In the genomic region with DNA sequence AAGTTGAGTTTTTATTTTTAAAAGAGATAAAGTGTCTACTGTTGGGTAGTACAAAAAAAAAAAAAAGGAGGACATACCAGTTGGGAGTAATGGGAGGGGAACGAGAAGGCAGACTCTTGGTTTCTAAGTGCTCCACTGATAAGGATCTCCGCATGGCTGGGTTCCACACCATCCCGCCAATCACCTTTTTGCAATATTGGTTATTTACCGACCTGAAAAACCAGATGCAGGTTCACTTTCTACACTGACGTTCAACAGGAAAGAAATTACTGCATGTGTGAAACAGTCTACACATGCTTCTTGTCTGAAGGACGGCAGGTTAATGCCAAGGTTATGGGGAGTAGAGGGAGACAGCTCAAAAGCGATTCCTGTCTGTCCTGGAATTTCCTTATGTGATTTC, we compare ENCODE assay signal across 14 cellular contexts.
DNase-seq lines count a peak whose midpoint lies in the region; ATAC-seq lines count a peak whose summit lies in the region.
"Had no signal": no experiment of that assay in that cellular context is flagged by ENCODE, and none has a peak within 500 bp of the region (broad histone marks: within the 10 kb centered on the region; RNA-seq: fewer than 3 reads in every experiment).

No MANE protein-coding gene starts in this region.

- no peak overlapping the region for H3K27ac Mint-ChIP-seq in T-helper 2 cell treated with Interferon-gamma antibody and Interleukin-4, amounts not matched to agents 5 μg/mL and 100 μg/mL, for 36 hours
- H3K27ac Mint-ChIP-seq: CD8-positive, alpha-beta memory T cell had no signal

- in situ Hi-C loops in T47D (cut with HindIII; ENCODE audit: low pct_unique_long_range_greater_than_20kb, low sequenced_read_pairs): no loop called here

- no peaks in the 10 kb centered on the region for H3K27me3 Mint-ChIP-seq in T-helper 2 cell treated with Interferon-gamma antibody and Interleukin-4, amounts not matched to agents 5 μg/mL and 100 μg/mL, for 36 hours (ENCODE audit: low read depth)

- H3K9me3 Mint-ChIP-seq in T-helper 2 cell treated with Interferon-gamma antibody and Interleukin-4, amounts not matched to agents 5 μg/mL and 100 μg/mL, for 36 hours: no peaks in the 10 kb centered on the region
- H3K9me3 Mint-ChIP-seq: CD8-positive, alpha-beta memory T cell had no signal

- peak; percentile 79 for ATAC-seq in GM18498 (IDR thresholded peaks at IDR 0.05; ENCODE audit: unreplicated experiment)
- ATAC-seq in GM19463 (IDR thresholded peaks at IDR 0.05; ENCODE audit: unreplicated experiment): peak; percentile 65
- peak; percentile 82 for ATAC-seq in HG03025 (IDR thresholded peaks at IDR 0.05; ENCODE audit: low FRiP score, unreplicated experiment)

- no peaks in the 10 kb centered on the region for H3K36me3 Mint-ChIP-seq in T-helper 2 cell treated with Interferon-gamma antibody and Interleukin-4, amounts not matched to agents 5 μg/mL and 100 μg/mL, for 36 hours (ENCODE audit: low read depth)
- H3K36me3 Mint-ChIP-seq: CD8-positive, alpha-beta memory T cell had no signal

- H3K4me1 Mint-ChIP-seq in T-helper 2 cell treated with Interferon-gamma antibody and Interleukin-4, amounts not matched to agents 5 μg/mL and 100 μg/mL, for 36 hours (ENCODE audit: low read depth): peaks cover 4% of the 10 kb centered on the region
- H3K4me1 Mint-ChIP-seq: CD8-positive, alpha-beta memory T cell had no signal

- no peak overlapping the region for H3K4me3 Mint-ChIP-seq in T-helper 2 cell treated with Interferon-gamma antibody and Interleukin-4, amounts not matched to agents 5 μg/mL and 100 μg/mL, for 36 hours

- peak; percentile 55 to 89 for DNase-seq in T47D (ENCODE audit: low read depth in 1 of 2, low spot score in 1 of 2)
- DNase-seq in activated CD8-positive, alpha-beta memory T cell treated with anti-CD3 and anti-CD28 coated beads, Interleukin-2, amount 50 U/mL, for 4 hours: no peak
- DNase-seq in NCI-H226: no peak
- no peak for DNase-seq in T-helper 2 cell treated with Interferon-gamma antibody and Interleukin-4, amounts not matched to agents 5 μg/mL and 100 μg/mL, for 36 hours (ENCODE audit: low spot score)
- DNase-seq in activated CD4-positive, CD25-positive, alpha-beta regulatory T cell treated with anti-CD3 and anti-CD28 coated beads, Interleukin-2, amount 50 U/mL, for 72 hours: no peak
- DNase-seq: activated naive CD4-positive, alpha-beta T cell; CD8-positive, alpha-beta memory T cell; effector CD8-positive, alpha-beta T cell; stimulated activated CD4-positive, alpha-beta T cell treated with anti-CD3 and anti-CD28 coated beads, Interleukin-4, amount 100 ng/mL, for 4 hours; T1000; transverse colon had no signal

Comparison
In these comparisons a context has a peak if more than half of its experiments do, and no peak if none do; other contexts are left out.
1. DNase-seq: peak in T47D (2 of 2); none in activated CD8-positive, alpha-beta memory T cell treated with anti-CD3 and anti-CD28 coated beads, Interleukin-2, amount 50 U/mL, for 4 hours (single experiment), NCI-H226 (single experiment), T-helper 2 cell treated with Interferon-gamma antibody and Interleukin-4, amounts not matched to agents 5 μg/mL and 100 μg/mL, for 36 hours (single experiment) and activated CD4-positive, CD25-positive, alpha-beta regulatory T cell treated with anti-CD3 and anti-CD28 coated beads, Interleukin-2, amount 50 U/mL, for 72 hours (single experiment).
2. Peak in every context shown above with its lines, with median percentiles within 50 percentile points of each other: ATAC-seq.